27 cellular contexts compared by ENCODE assay signal in genomic region chr1:18770799-18771198, GRCh38.
"Had no signal": no experiment of that assay in that cellular context is flagged by ENCODE, and none has a peak within 500 bp of the region (broad histone marks: within the 10 kb centered on the region; RNA-seq: fewer than 3 reads in every experiment).

No MANE protein-coding gene starts in this region.

- H3K36me3 ChIP-seq: stomach, suprapubic skin, thoracic aorta, thyroid gland, tibial artery, tibial nerve, transverse colon, upper lobe of left lung, upper lobe of right lung, uterus, vagina had no signal

- H3K27ac ChIP-seq: stomach, suprapubic skin, testis, thoracic aorta, thyroid gland, tibial artery, tibial nerve, transverse colon, upper lobe of left lung, upper lobe of right lung, uterus, vagina had no signal

- DNase-seq: stimulated activated CD4-positive, alpha-beta T cell treated with anti-CD3 and anti-CD28 coated beads, Interleukin-2, amount 100 ng/mL, for 48 hours; stimulated activated CD4-positive, alpha-beta T cell treated with anti-CD3 and anti-CD28 coated beads, Interleukin-4, amount 100 ng/mL, for 1 hour; stimulated activated CD4-positive, alpha-beta T cell treated with anti-CD3 and anti-CD28 coated beads, Interleukin-4, amount 100 ng/mL, for 24 hours; stimulated activated CD4-positive, alpha-beta T cell treated with anti-CD3 and anti-CD28 coated beads, Interleukin-4, amount 100 ng/mL, for 4 hours; stimulated activated CD8-positive, alpha-beta memory T cell treated with anti-CD3 and anti-CD28 coated beads, Interleukin-4, amount 100 ng/mL, for 48 hours; stimulated activated naive B cell treated with anti-CD40 and anti-IgM and Interleukin-4, amounts not matched to agents 10 μg/mL and 1 μg/mL and 100 μg/mL, for 72 hours; stimulated activated naive CD4-positive, alpha-beta T cell; stimulated activated naive CD4-positive, alpha-beta T cell treated with Interleukin-2 at 50 U/mL for 16 hours; stimulated activated naive CD8-positive, alpha-beta T cell treated with anti-CD3 and anti-CD28 coated beads, Interleukin-15, amount 100 ng/mL, for 72 hours; stimulated activated naive CD8-positive, alpha-beta T cell treated with anti-CD3 and anti-CD28 coated beads, Interleukin-15, Interleukin-2, amounts not matched to agents 100 U/mL and 50 U/mL, for 24 hours; stomach; substantia nigra; testis; thyroid gland; tibial artery; transverse colon; trophoblast cell; upper lobe of left lung; upper lobe of right lung; uterus had no signal

- H3K4me1 ChIP-seq: stomach, suprapubic skin, testis, tibial artery, tibial nerve, transverse colon, upper lobe of left lung, upper lobe of right lung, uterus, vagina had no signal

- H3K9me3 ChIP-seq: suprapubic skin, testis, thoracic aorta, thyroid gland, tibial artery, tibial nerve, transverse colon, upper lobe of left lung, upper lobe of right lung, uterus, vagina had no signal

- ATAC-seq: stimulated activated effector memory CD8-positive, alpha-beta T cell treated with anti-CD3 and anti-CD28 coated beads, Interleukin-12 subunit alpha, Interleukin-12 subunit beta, amount 100 ng/mL, for 72 hours; stimulated activated memory B cell treated with anti-CD40 and anti-IgM and Interleukin-4, amounts not matched to agents 10 μg/mL and 1 μg/mL and 100 μg/mL, for 72 hours; stimulated activated naive B cell treated with anti-CD40 and anti-IgM and Interleukin-4, amounts not matched to agents 10 μg/mL and 1 μg/mL and 100 μg/mL, for 72 hours; stimulated activated naive CD8-positive, alpha-beta T cell treated with anti-CD3 and anti-CD28 coated beads, Interleukin-15, amount 100 ng/mL, for 72 hours; stimulated activated naive CD8-positive, alpha-beta T cell treated with anti-CD3 and anti-CD28 coated beads, Interleukin-15, Interleukin-2, amounts not matched to agents 100 U/mL and 50 U/mL, for 24 hours; upper lobe of right lung had no signal

- H3K27me3 ChIP-seq: testis, thyroid gland, vagina had no signal

- FAIRE-seq: urothelium cell line had no signal

- H3K4me3 ChIP-seq: stomach, suprapubic skin, testis, thoracic aorta, thyroid gland, tibial artery, tibial nerve, transverse colon, upper lobe of left lung, upper lobe of right lung, uterus, vagina had no signal
